Comparison of ENCODE assay signal across 1 cellular context in genomic region chr2:189633392-189633811, GRCh38.
TF ChIP-seq lines count a peak whose summit lies in the region.

No MANE protein-coding gene starts in this region.

TF ChIP-seq in K562, 482 proteins besides CTCF, POLR2A, EP300 and RAD21:
- no peak for TF ChIP-seq ZNF347 (CRISPR knock-in tag; IDR thresholded peaks at IDR 0.05; ENCODE audit: low read depth)
- TF ChIP-seq HLTF (IDR thresholded peaks at IDR 0.05) = no peak
- no peak for TF ChIP-seq RBM15 (IDR thresholded peaks at IDR 0.05; ENCODE audit: insufficient read depth, low read length)
- no peak for TF ChIP-seq FUS (optimal IDR thresholded peaks at IDR 0.05; ENCODE audit: low read depth, low read length)
- no peak for TF ChIP-seq CBFB (CRISPR knock-in tag; IDR thresholded peaks at IDR 0.05)
- no peak for TF ChIP-seq ATF7 (IDR thresholded peaks at IDR 0.05)
- no peak for TF ChIP-seq NFIX (CRISPR knock-in tag; IDR thresholded peaks at IDR 0.05; ENCODE audit: low read depth)
- TF ChIP-seq SRSF9 (IDR thresholded peaks at IDR 0.05; ENCODE audit: borderline replicate concordance, low read depth, low read length) = no peak
- TF ChIP-seq MTA2 (IDR thresholded peaks at IDR 0.05; ENCODE audit: low read depth) = no peak
- TF ChIP-seq E4F1 (CRISPR knock-in tag; IDR thresholded peaks at IDR 0.05; ENCODE audit: borderline replicate concordance) = no peak
- peak; percentile 35; the same call in 1 of the 2 replicates for TF ChIP-seq SMC3 (conservative IDR thresholded peaks at IDR 0.05; ENCODE audit: insufficient read depth, low read depth, low read length)
- TF ChIP-seq PHTF2 (CRISPR knock-in tag; IDR thresholded peaks at IDR 0.05) = no peak
- TF ChIP-seq ERF (CRISPR knock-in tag; IDR thresholded peaks at IDR 0.05) = no peak
- peak in 1 of 2 experiments; percentile 32; a peak in 2 of 4 replicates for TF ChIP-seq FOXK2 (conservative IDR thresholded peaks at IDR 0.05 in 1 of 2, IDR thresholded peaks at IDR 0.05 in 1 of 2; ENCODE audit: low read depth in 2 of 2)
- TF ChIP-seq ZNF124 (CRISPR knock-in tag; IDR thresholded peaks at IDR 0.05) = no peak
